ENCODE assay signal across 9 cellular contexts in the genomic region with DNA sequence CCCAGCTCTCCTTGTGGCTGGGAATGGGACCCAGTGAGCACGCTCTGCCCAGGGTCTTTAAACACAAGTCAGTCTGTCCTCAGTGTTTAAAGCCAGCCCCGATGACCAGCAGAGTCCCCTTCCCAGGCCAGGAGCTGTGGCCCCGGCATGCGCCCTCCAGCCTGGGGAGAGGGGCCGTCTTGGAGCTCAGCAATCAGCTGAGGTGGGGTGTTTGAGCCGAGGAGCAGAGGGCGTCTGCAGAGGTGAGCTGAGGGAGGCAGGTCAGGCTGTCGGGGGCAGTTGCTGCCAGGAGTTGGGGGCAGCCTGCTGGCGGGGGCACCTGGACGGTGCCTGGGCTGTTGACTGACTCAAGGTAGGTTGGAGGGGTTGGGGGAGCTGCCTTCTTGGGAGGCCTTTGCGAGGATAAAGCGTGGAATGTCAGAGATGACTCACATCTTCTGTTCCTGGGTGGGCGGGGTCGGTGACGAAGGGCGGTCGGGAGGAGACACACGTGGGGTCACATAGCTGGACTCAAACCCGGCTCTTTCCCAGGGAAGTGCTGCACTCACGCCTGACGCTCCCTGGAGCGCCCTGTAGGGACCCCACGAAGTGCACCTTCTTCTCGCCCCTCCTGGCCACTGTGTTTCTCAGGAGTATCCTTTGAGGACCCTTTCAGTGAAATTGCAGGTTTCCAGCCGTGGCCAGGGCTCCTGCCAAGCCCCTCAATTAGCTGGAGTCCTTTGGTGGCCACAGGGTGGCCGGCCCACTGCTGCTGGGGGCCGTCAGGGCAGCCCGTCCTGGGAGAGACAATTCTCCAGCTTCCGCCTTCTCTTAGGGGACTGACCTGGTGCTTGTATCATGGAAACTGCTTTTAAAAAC.
A peak's percentile ranks its signal among the peaks of the same experiment; 100 is the strongest.
DNase-seq lines count a peak whose midpoint lies in the region; ATAC-seq and TF ChIP-seq lines count a peak whose summit lies in the region.
"Had no signal": no experiment of that assay in that cellular context is flagged by ENCODE, and none has a peak within 500 bp of the region (broad histone marks: within the 10 kb centered on the region; RNA-seq: fewer than 3 reads in every experiment).

No MANE protein-coding gene starts in this region.

- DNase-seq in GM04504 (ENCODE audit: low read depth), result peak; percentile 51
- peak; percentile 77 for DNase-seq in RPMI7951 (ENCODE audit: low read depth)
- DNase-seq in fibroblast of mammary gland (ENCODE audit: low read depth), result peak; percentile 81
- no peak for DNase-seq in sciatic nerve (ENCODE audit: low spot score)
- no peak for DNase-seq in DMS153 (lab: John Stamatoyannopoulos, UW)
- no peak for DNase-seq in NCI-H82 treated with DMSO at 0.1 percent for 48 hours (lab: John Stamatoyannopoulos, UW; ENCODE audit: unreplicated experiment)
- DNase-seq: activated T-cell treated with anti-CD3 and anti-CD28 coated beads, Interleukin-2, amount 50 U/mL, for 4 hours had no signal

- TF ChIP-seq CTCF in fibroblast of mammary gland (conservative IDR thresholded peaks at IDR 0.05; ENCODE audit: control insufficient read depth, insufficient read depth, low read depth, low read length), result no peak

- no peak overlapping the region for H3K4me3 ChIP-seq in fibroblast of mammary gland (ENCODE audit: control insufficient read depth, low read depth, low read length)

- peak; percentile 23 for ATAC-seq in sciatic nerve
- ATAC-seq in GM21825 (IDR thresholded peaks at IDR 0.05; ENCODE audit: unreplicated experiment), result no peak
- ATAC-seq in GM21528 (IDR thresholded peaks at IDR 0.05; ENCODE audit: low FRiP score, unreplicated experiment), result no peak
- ATAC-seq: activated T-cell treated with anti-CD3 and anti-CD28 coated beads, Interleukin-2, amount 50 U/mL, for 4 hours had no signal

- intact Hi-C loops in sciatic nerve (cut with DNase I), result no loop called here

Comparison
In these comparisons a context has a peak if more than half of its experiments do, and no peak if none do; other contexts are left out.
1. DNase-seq: peak in GM04504 (single experiment), RPMI7951 (single experiment) and fibroblast of mammary gland (single experiment); none in sciatic nerve (single experiment), DMS153 (single experiment) and NCI-H82 treated with DMSO at 0.1 percent for 48 hours (single experiment).